In the genomic region with DNA sequence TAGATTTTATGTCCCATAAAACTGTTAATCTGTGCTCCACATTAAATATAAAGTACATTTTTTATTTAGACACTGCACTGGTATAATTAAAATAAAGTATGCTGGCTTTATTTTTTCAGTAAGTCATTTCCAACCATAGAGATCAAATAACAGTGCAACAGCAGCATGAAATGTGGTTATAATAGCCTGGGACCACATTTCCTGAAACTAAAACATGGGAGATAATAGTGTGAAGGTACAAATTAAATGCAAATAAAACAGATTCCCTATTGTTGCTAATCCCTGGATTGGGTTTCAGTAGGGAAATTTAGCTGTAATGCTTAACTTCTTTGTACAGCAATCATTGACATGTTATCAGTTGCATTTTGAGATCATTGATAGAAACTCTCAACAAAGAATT, we compare ENCODE assay signal across 29 cellular contexts.
"Had no signal": no experiment of that assay in that cellular context is flagged by ENCODE, and none has a peak within 500 bp of the region (broad histone marks: within the 10 kb centered on the region; RNA-seq: fewer than 3 reads in every experiment).

No MANE protein-coding gene starts in this region.

- FAIRE-seq: bronchial epithelial cell, colon had no signal

- H3K27ac ChIP-seq: epithelial cell of prostate, esophagus squamous epithelium, heart right ventricle, right atrium auricular region, thyroid gland, upper lobe of right lung, WERI-Rb-1 had no signal

- H3K4me1 ChIP-seq: esophagus squamous epithelium, heart right ventricle, right atrium auricular region, upper lobe of right lung had no signal

- H3K27me3 ChIP-seq: esophagus squamous epithelium, right atrium auricular region, thyroid gland, upper lobe of right lung had no signal

- DNase-seq: activated CD4-positive, alpha-beta T cell treated with anti-CD3 and anti-CD28 coated beads for 48 hours; activated CD4-positive, alpha-beta T cell treated with anti-CD3 and anti-CD28 coated beads, Interleukin-2, amount 50 U/mL, for 48 hours; activated CD8-positive, alpha-beta memory T cell treated with anti-CD3 and anti-CD28 coated beads, Interleukin-2, amount 50 U/mL, for 4 hours; activated gamma-delta T cell; activated naive CD4-positive, alpha-beta T cell treated with anti-CD3 and anti-CD28 coated beads, Interleukin-2, amount 10 ng/mL, durations not matched to agents 7 days and 5 days; activated T-cell treated with anti-CD3 and anti-CD28 coated beads, Interleukin-2, amount 50 U/mL, for 1 hour; amygdala; dermis blood vessel endothelial cell; effector CD4-positive, alpha-beta T cell; esophagus squamous epithelium; foreskin melanocyte; heart right ventricle; natural killer cell; stimulated activated CD4-positive, alpha-beta T cell treated with anti-CD3 and anti-CD28 coated beads, Interleukin-1b, Interleukin-23, amount 100 ng/mL, for 48 hours; stimulated activated CD4-positive, alpha-beta T cell treated with anti-CD3 and anti-CD28 coated beads, Interleukin-4, amount 100 ng/mL, for 4 hours; stimulated activated CD8-positive, alpha-beta memory T cell treated with anti-CD3 and anti-CD28 coated beads, Interleukin-4, amount 100 ng/mL, for 48 hours; stimulated activated naive CD8-positive, alpha-beta T cell treated with anti-CD3 and anti-CD28 coated beads, Interleukin-15, amount 100 ng/mL, for 72 hours; substantia nigra; T1000; thyroid gland; upper lobe of right lung; WERI-Rb-1 had no signal

- H3K4me2 ChIP-seq: smooth muscle cell had no signal

- H3K27me3 Mint-ChIP-seq: activated naive CD4-positive, alpha-beta T cell treated with anti-CD3 and anti-CD28 coated beads, Interleukin-2, amount 10 ng/mL, durations not matched to agents 7 days and 5 days had no signal

- H3K9me3 Mint-ChIP-seq: activated naive CD4-positive, alpha-beta T cell treated with anti-CD3 and anti-CD28 coated beads, Interleukin-2, amount 10 ng/mL, durations not matched to agents 7 days and 5 days; memory B cell; stimulated activated memory B cell treated with anti-CD40 and anti-IgM and Interleukin-4, amounts not matched to agents 10 μg/mL and 1 μg/mL and 100 μg/mL, for 72 hours; stimulated activated naive CD8-positive, alpha-beta T cell treated with anti-CD3 and anti-CD28 coated beads, Interleukin-15, amount 100 ng/mL, for 72 hours had no signal

- H3K27ac Mint-ChIP-seq: activated naive CD4-positive, alpha-beta T cell treated with anti-CD3 and anti-CD28 coated beads, Interleukin-2, amount 10 ng/mL, durations not matched to agents 7 days and 5 days; memory B cell; natural killer cell; stimulated activated memory B cell treated with anti-CD40 and anti-IgM and Interleukin-4, amounts not matched to agents 10 μg/mL and 1 μg/mL and 100 μg/mL, for 72 hours; stimulated activated naive CD8-positive, alpha-beta T cell treated with anti-CD3 and anti-CD28 coated beads, Interleukin-15, amount 100 ng/mL, for 72 hours had no signal

- H3K36me3 Mint-ChIP-seq: activated naive CD4-positive, alpha-beta T cell treated with anti-CD3 and anti-CD28 coated beads, Interleukin-2, amount 10 ng/mL, durations not matched to agents 7 days and 5 days; memory B cell; natural killer cell; stimulated activated memory B cell treated with anti-CD40 and anti-IgM and Interleukin-4, amounts not matched to agents 10 μg/mL and 1 μg/mL and 100 μg/mL, for 72 hours had no signal

- H3K9me3 ChIP-seq: esophagus squamous epithelium, right atrium auricular region, thyroid gland, upper lobe of right lung had no signal

- H3K4me3 Mint-ChIP-seq: activated naive CD4-positive, alpha-beta T cell treated with anti-CD3 and anti-CD28 coated beads, Interleukin-2, amount 10 ng/mL, durations not matched to agents 7 days and 5 days; memory B cell; natural killer cell; stimulated activated memory B cell treated with anti-CD40 and anti-IgM and Interleukin-4, amounts not matched to agents 10 μg/mL and 1 μg/mL and 100 μg/mL, for 72 hours; stimulated activated naive CD8-positive, alpha-beta T cell treated with anti-CD3 and anti-CD28 coated beads, Interleukin-15, amount 100 ng/mL, for 72 hours had no signal

- H3K4me1 Mint-ChIP-seq: activated naive CD4-positive, alpha-beta T cell treated with anti-CD3 and anti-CD28 coated beads, Interleukin-2, amount 10 ng/mL, durations not matched to agents 7 days and 5 days; memory B cell; natural killer cell; stimulated activated memory B cell treated with anti-CD40 and anti-IgM and Interleukin-4, amounts not matched to agents 10 μg/mL and 1 μg/mL and 100 μg/mL, for 72 hours; stimulated activated naive CD8-positive, alpha-beta T cell treated with anti-CD3 and anti-CD28 coated beads, Interleukin-15, amount 100 ng/mL, for 72 hours had no signal

- H3K4me3 ChIP-seq: esophagus squamous epithelium, heart right ventricle, right atrium auricular region, smooth muscle cell, thyroid gland, upper lobe of right lung had no signal

- H3K36me3 ChIP-seq: esophagus squamous epithelium, heart right ventricle, right atrium auricular region, thyroid gland, upper lobe of right lung, WERI-Rb-1 had no signal
